ENCODE assay signal across 8 cellular contexts in the genomic region with DNA sequence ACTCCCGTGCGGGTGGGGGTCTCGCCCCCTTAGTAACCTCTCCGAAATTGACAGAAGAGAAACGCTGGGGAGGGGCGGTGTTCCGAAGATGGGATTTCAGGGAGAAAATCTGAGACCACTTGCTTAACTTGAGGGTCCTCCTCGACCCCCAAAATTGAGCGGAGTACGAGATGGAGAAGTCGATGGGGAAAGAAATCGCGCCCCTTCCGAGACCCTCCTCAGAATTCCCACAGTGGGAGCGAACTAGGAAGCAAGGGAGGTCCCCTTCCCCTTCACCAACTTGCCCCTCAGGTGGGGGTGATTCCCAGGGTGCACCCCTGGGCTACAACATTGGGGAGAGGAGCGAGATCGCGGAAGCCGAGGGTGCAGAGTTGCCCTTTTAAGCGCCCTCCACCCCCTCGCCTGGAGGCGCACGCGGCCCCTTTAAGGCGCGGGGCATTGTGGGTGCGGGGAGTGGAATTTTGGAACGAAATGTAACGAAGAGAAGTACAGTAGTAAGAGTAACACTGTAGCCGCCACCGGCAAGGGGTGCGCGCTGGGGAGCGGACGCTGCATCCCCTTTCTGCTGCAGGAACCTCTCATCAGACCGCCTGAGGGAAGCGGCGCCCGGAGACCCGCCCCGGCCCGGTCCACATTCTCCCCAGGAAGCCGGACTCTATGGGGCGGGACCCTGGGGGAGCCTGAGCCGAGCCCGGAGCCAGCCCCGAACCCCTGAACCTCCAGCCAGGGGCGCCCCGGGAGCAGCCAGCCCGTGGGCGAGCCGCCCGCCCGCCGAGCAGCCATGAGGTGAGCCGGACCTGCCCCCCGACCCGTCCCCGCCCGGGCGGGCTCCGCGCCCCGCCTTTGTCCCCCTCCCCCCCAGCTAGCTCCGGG. TPM values are rescaled to one million over a fixed set of nuclear protein-coding genes. Genes with fewer than 3 reads are reported as not detected.
A peak's percentile ranks its signal among the peaks of the same experiment; 100 is the strongest.
DNase-seq lines count a peak whose midpoint lies in the region; ATAC-seq and TF ChIP-seq lines count a peak whose summit lies in the region.

A gene (plus strand): TSS at position 489 of the 873 bp plus-strand sequence. CDS start 293 bp downstream, at position 782.

- no peaks in the 10 kb centered on the region for H3K36me3 ChIP-seq in HUES6 (ENCODE audit: control insufficient read depth, insufficient read depth, low read length)
- no peaks in the 10 kb centered on the region for H3K36me3 ChIP-seq in Peyer's patch
- H3K36me3 ChIP-seq in esophagus squamous epithelium, result no peaks in the 10 kb centered on the region

- H3K27ac ChIP-seq in HUES6 (ENCODE audit: low read depth, low read length) (peak within 1 kb of the TSS; percentile 84), Peyer's patch (peak within 1 kb of the TSS; percentile 93 to 98 (median 98)), esophagus squamous epithelium (peak within 1 kb of the TSS; percentile 94 to 98 (median 96))

- peak within 1 kb of the TSS; percentile 96 for H3K9ac ChIP-seq in HUES6 (ENCODE audit: low read length)

- TF ChIP-seq POLR2A in Peyer's patch (IDR thresholded peaks at IDR 0.05), result peak; percentile 99
- peak in 3 of 4 donors; percentile 96 to 98 (median 98) for TF ChIP-seq POLR2A in esophagus squamous epithelium (IDR thresholded peaks at IDR 0.05)

- peak within 1 kb of the TSS; percentile 89 for H3K4me3 Mint-ChIP-seq in activated T-cell treated with anti-CD3 and anti-CD28 coated beads, Interleukin-2, amount 50 U/mL, for 4 hours
- H3K4me3 Mint-ChIP-seq in naive B cell, result peak within 1 kb of the TSS; percentile 89 to 100 (median 99)
- H3K4me3 Mint-ChIP-seq in stimulated activated effector memory CD8-positive, alpha-beta T cell treated with anti-CD3 and anti-CD28 coated beads, Interleukin-12 subunit alpha, Interleukin-12 subunit beta, amount 100 ng/mL, for 72 hours, result peak within 1 kb of the TSS; percentile 98

- no peaks in the 10 kb centered on the region for H3K9me3 Mint-ChIP-seq in activated T-cell treated with anti-CD3 and anti-CD28 coated beads, Interleukin-2, amount 50 U/mL, for 4 hours
- no peaks in the 10 kb centered on the region for H3K9me3 Mint-ChIP-seq in naive B cell
- H3K9me3 Mint-ChIP-seq in stimulated activated effector memory CD8-positive, alpha-beta T cell treated with anti-CD3 and anti-CD28 coated beads, Interleukin-12 subunit alpha, Interleukin-12 subunit beta, amount 100 ng/mL, for 72 hours, result no peaks in the 10 kb centered on the region

- DNase-seq in DMS 273 (lab: John Stamatoyannopoulos, UW; ENCODE audit: unreplicated experiment) (peak; percentile 94), Peyer's patch (peak; percentile 93 to 98 (median 96)), esophagus squamous epithelium (lab: John Stamatoyannopoulos, UW) (peak; percentile 48), naive B cell (peak; percentile 93)
- peak; percentile 86 for DNase-seq in activated T-cell treated with anti-CD3 and anti-CD28 coated beads, Interleukin-2, amount 50 U/mL, for 4 hours
- DNase-seq in stimulated activated effector memory CD8-positive, alpha-beta T cell treated with anti-CD3 and anti-CD28 coated beads, Interleukin-12 subunit alpha, Interleukin-12 subunit beta, amount 100 ng/mL, for 72 hours (ENCODE audit: low spot score in 2 of 2), result peak; percentile 84 to 97

- H3K4me1 Mint-ChIP-seq in activated T-cell treated with anti-CD3 and anti-CD28 coated beads, Interleukin-2, amount 50 U/mL, for 4 hours (ENCODE audit: low read depth), result peaks cover 38% of the 10 kb centered on the region
- H3K4me1 Mint-ChIP-seq in naive B cell, result peaks cover 29 to 48% (median 33%) of the 10 kb centered on the region in 3 donors
- peaks cover 25% of the 10 kb centered on the region for H3K4me1 Mint-ChIP-seq in stimulated activated effector memory CD8-positive, alpha-beta T cell treated with anti-CD3 and anti-CD28 coated beads, Interleukin-12 subunit alpha, Interleukin-12 subunit beta, amount 100 ng/mL, for 72 hours

- H3K36me3 Mint-ChIP-seq in activated T-cell treated with anti-CD3 and anti-CD28 coated beads, Interleukin-2, amount 50 U/mL, for 4 hours (ENCODE audit: insufficient read depth), result no peaks in the 10 kb centered on the region
- peaks cover 0 to 5% of the 10 kb centered on the region in 2 donors for H3K36me3 Mint-ChIP-seq in naive B cell
- H3K36me3 Mint-ChIP-seq in stimulated activated effector memory CD8-positive, alpha-beta T cell treated with anti-CD3 and anti-CD28 coated beads, Interleukin-12 subunit alpha, Interleukin-12 subunit beta, amount 100 ng/mL, for 72 hours, result peaks cover 44% of the 10 kb centered on the region

- H3K27me3 Mint-ChIP-seq in activated T-cell treated with anti-CD3 and anti-CD28 coated beads, Interleukin-2, amount 50 U/mL, for 4 hours (ENCODE audit: low read depth), result no peaks in the 10 kb centered on the region
- H3K27me3 Mint-ChIP-seq in naive B cell, result no peaks in the 10 kb centered on the region

- peak; percentile 37 for ATAC-seq in GM21423 (IDR thresholded peaks at IDR 0.05; ENCODE audit: unreplicated experiment)
- ATAC-seq in activated T-cell treated with anti-CD3 and anti-CD28 coated beads, Interleukin-2, amount 50 U/mL, for 4 hours, result peak; percentile 69 to 70
- ATAC-seq in naive B cell (ENCODE audit: low read depth in 2 of 2), result peak; percentile 72 to 73
- peak; percentile 76 for ATAC-seq in stimulated activated effector memory CD8-positive, alpha-beta T cell treated with anti-CD3 and anti-CD28 coated beads, Interleukin-12 subunit alpha, Interleukin-12 subunit beta, amount 100 ng/mL, for 72 hours

- H3K4me3 ChIP-seq in HUES6 (ENCODE audit: low read depth, low read length) (peak within 1 kb of the TSS; percentile 100), Peyer's patch (peak within 1 kb of the TSS; percentile 84 to 100 (median 100)), esophagus squamous epithelium (peak within 1 kb of the TSS; percentile 88 to 100 (median 95))

- no peaks in the 10 kb centered on the region for H3K9me3 ChIP-seq in HUES6 (ENCODE audit: control insufficient read depth, insufficient read depth, low read depth, low read length)
- H3K9me3 ChIP-seq in Peyer's patch, result no peaks in the 10 kb centered on the region
- H3K9me3 ChIP-seq in esophagus squamous epithelium, result no peaks in the 10 kb centered on the region

- H3K27me3 ChIP-seq in HUES6 (ENCODE audit: control insufficient read depth, insufficient read depth, low read length) (no peaks in the 10 kb centered on the region), Peyer's patch (no peaks in the 10 kb centered on the region), esophagus squamous epithelium (no peaks in the 10 kb centered on the region)

- peak within 1 kb of the TSS; percentile 93 to 97 (median 97) for H3K27ac Mint-ChIP-seq in naive B cell
- peak within 1 kb of the TSS; percentile 94 for H3K27ac Mint-ChIP-seq in stimulated activated effector memory CD8-positive, alpha-beta T cell treated with anti-CD3 and anti-CD28 coated beads, Interleukin-12 subunit alpha, Interleukin-12 subunit beta, amount 100 ng/mL, for 72 hours

- 3% methylated on average over 6 to 13 of the region's 65 CpGs for WGBS in esophagus squamous epithelium, 2 donors

- intact Hi-C loops in esophagus squamous epithelium (cut with DNase I), result no loop called here

- TF ChIP-seq CTCF in Peyer's patch (IDR thresholded peaks at IDR 0.05), result peak in 1 of 6 experiments; percentile 17
- TF ChIP-seq CTCF in esophagus squamous epithelium (IDR thresholded peaks at IDR 0.05), result peak in 2 of 6 experiments; percentile 9 to 43

- H3K4me1 ChIP-seq in HUES6 (ENCODE audit: control insufficient read depth, insufficient read depth, low read length) (peaks cover 14% of the 10 kb centered on the region), Peyer's patch (peaks cover 0 to 39% (median 10%) of the 10 kb centered on the region in 4 donors), esophagus squamous epithelium (peaks cover 18 to 61% (median 26%) of the 10 kb centered on the region in 3 donors)

RNA-seq across cellular contexts. Expression of the gene that starts here (rescaled TPM):
- total RNA-seq in Peyer's patch (100 to 1,000 TPM in 3 of 4 donors, 10 to 100 TPM in 1; 81.7 to 123 (median 112) TPM), esophagus squamous epithelium (10 to 100 TPM; 39.2 to 82.9 (median 52.7) TPM)
- total RNA-seq in activated T-cell treated with anti-CD3 and anti-CD28 coated beads, Interleukin-2, amount 50 U/mL, for 4 hours, result 100 to 1,000 TPM; 135 to 164 (median 157) TPM
- 10 to 100 TPM; 51.5 to 87.2 (median 64.3) TPM for polyA plus RNA-seq in naive B cell (ENCODE audit: low read depth in 6 of 6)

Comparison
In these comparisons a context has a peak if more than half of its experiments do, and no peak if none do; other contexts are left out.
1. Peak in every context shown above with its lines: DNase-seq, ATAC-seq, H3K4me3 ChIP-seq and H3K27ac ChIP-seq.